In the genomic region with DNA sequence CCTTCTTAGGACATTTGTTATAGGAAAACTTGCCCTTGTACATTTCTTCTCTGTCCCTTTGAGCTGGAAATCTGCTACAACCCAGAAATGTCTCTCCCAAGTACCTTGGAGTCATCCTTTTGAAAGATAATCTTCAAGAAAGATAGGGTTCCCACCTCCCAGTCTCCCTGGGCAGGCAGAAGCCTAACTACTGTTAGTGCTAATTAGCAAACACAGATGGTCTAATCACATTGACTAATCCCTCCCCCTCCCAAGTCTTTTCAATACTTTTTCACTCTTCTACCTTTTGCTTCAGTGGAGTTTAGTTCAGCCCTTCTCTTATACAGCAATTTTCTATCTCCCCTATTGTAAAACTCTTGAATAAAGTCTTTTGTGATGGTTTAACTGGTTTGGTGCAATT, we compare ENCODE assay signal across 1 cellular context.
TF ChIP-seq lines count a peak whose summit lies in the region.

No MANE protein-coding gene starts in this region.

TF ChIP-seq in WTC11, 78 proteins besides CTCF, POLR2A, EP300 and RAD21 (continued from another document):
- TF ChIP-seq, protein P1, sequence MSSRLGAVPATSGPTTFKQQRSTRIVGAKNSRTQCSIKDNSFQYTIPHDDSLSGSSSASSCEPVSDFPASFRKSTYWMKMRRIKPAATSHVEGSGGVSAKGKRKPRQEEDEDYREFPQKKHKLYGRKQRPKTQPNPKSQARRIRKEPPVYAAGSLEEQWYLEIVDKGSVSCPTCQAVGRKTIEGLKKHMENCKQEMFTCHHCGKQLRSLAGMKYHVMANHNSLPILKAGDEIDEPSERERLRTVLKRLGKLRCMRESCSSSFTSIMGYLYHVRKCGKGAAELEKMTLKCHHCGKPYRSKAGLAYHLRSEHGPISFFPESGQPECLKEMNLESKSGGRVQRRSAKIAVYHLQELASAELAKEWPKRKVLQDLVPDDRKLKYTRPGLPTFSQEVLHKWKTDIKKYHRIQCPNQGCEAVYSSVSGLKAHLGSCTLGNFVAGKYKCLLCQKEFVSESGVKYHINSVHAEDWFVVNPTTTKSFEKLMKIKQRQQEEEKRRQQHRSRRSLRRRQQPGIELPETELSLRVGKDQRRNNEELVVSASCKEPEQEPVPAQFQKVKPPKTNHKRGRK (CRISPR knock-in tag; IDR thresholded peaks at IDR 0.05; ENCODE audit: borderline replicate concordance): no peak
- TF ChIP-seq, protein P2, sequence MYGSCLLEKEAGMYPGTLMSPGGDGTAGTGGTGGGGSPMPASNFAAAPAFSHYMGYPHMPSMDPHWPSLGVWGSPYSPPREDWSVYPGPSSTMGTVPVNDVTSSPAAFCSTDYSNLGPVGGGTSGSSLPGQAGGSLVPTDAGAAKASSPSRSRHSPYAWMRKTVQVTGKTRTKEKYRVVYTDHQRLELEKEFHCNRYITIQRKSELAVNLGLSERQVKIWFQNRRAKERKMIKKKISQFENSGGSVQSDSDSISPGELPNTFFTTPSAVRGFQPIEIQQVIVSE (CRISPR knock-in tag; IDR thresholded peaks at IDR 0.05; ENCODE audit: borderline replicate concordance): no peak
- TF ChIP-seq NFATC4 (CRISPR knock-in tag; IDR thresholded peaks at IDR 0.05): no peak
- TF ChIP-seq IRF2 (CRISPR knock-in tag; IDR thresholded peaks at IDR 0.05; ENCODE audit: borderline replicate concordance, low read depth): no peak
- no peak for TF ChIP-seq ZNF121 (CRISPR knock-in tag; IDR thresholded peaks at IDR 0.05)
- TF ChIP-seq SP1 (CRISPR knock-in tag; conservative IDR thresholded peaks at IDR 0.05): no peak
